ENCODE assay signal across 1 cellular context in the genomic region with DNA sequence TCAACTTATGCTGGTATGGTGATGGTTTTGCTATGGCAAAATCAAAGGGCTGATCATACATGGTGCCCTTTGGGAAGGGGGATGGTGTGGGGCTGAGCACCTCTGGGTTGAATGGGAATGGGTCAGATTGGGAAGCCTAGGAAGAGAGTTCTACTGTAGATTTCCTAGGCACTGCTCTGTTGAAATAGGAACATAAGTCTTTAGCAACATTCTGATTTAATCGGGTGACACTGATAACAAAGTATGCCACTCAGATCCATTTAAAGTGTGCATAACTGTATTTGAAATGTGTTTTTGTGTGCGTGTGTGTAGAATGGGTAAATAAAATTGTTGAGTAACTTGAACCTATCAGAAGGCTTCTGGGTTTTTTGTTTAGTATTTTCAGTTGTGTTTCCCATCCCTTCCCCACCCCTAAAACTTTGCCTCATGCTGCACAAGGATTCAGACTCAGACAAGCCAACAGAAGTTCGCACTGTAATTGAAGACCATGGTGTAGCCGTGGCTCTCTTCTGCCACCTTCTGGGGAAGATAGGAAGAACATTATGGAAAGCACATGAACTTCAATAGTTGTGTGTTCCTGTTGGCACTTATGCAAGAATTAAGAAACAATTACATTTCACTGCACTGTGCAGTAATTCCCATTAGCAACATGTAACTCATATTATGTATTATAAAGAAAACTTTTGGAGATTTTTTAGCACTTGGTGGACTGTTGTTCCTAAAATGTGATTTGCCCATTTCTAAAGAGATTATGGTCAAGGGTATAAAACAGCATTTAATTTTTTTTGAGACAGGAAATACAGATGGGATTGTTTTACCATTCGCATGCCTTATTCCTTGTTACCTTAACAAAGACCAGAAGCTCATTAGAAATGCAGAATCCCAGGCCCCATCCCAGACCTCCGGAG.
TF ChIP-seq lines count a peak whose summit lies in the region.

No MANE protein-coding gene starts in this region.

TF ChIP-seq in HEK293, 187 proteins besides CTCF, POLR2A, EP300 and RAD21 (continued from another document):
- TF ChIP-seq, protein P1, sequence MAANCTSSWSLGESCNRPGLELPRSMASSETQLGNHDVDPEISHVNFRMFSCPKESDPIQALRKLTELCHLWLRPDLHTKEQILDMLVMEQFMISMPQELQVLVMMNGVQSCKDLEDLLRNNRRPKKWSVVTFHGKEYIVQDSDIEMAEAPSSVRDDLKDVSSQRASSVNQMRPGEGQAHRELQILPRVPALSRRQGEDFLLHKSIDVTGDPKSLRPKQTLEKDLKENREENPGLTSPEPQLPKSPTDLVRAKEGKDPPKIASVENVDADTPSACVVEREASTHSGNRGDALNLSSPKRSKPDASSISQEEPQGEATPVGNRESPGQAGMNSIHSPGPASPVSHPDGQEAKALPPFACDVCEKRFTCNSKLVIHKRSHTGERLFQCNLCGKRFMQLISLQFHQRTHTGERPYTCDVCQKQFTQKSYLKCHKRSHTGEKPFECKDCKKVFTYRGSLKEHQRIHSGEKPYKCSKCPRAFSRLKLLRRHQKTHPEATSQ (tag by site-specific recombination; IDR thresholded peaks at IDR 0.05) = no peak
- no peak for TF ChIP-seq ZNF670 (tag by site-specific recombination; IDR thresholded peaks at IDR 0.05; ENCODE audit: low read depth)
- TF ChIP-seq ZNF660 (tag by site-specific recombination; IDR thresholded peaks at IDR 0.05) = peak; percentile 58; the same call in 1 of the 2 replicates
- no peak for TF ChIP-seq ZNF132 (tag by site-specific recombination; IDR thresholded peaks at IDR 0.05; ENCODE audit: borderline replicate concordance)
- TF ChIP-seq ZNF555 (tag by site-specific recombination; conservative IDR thresholded peaks at IDR 0.05) = no peak
- TF ChIP-seq ZNF2 (tag by site-specific recombination; IDR thresholded peaks at IDR 0.05) = peak; percentile 60
- TF ChIP-seq, protein P2, sequence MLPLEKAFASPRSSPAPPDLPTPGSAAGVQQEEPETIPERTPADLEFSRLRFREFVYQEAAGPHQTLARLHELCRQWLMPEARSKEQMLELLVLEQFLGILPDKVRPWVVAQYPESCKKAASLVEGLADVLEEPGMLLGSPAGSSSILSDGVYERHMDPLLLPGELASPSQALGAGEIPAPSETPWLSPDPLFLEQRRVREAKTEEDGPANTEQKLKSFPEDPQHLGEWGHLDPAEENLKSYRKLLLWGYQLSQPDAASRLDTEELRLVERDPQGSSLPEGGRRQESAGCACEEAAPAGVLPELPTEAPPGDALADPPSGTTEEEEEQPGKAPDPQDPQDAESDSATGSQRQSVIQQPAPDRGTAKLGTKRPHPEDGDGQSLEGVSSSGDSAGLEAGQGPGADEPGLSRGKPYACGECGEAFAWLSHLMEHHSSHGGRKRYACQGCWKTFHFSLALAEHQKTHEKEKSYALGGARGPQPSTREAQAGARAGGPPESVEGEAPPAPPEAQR (tag by site-specific recombination; IDR thresholded peaks at IDR 0.05) = no peak
- TF ChIP-seq MEIS1 (CRISPR knock-in tag; IDR thresholded peaks at IDR 0.05; ENCODE audit: borderline replicate concordance) = no peak
- TF ChIP-seq, protein P3, sequence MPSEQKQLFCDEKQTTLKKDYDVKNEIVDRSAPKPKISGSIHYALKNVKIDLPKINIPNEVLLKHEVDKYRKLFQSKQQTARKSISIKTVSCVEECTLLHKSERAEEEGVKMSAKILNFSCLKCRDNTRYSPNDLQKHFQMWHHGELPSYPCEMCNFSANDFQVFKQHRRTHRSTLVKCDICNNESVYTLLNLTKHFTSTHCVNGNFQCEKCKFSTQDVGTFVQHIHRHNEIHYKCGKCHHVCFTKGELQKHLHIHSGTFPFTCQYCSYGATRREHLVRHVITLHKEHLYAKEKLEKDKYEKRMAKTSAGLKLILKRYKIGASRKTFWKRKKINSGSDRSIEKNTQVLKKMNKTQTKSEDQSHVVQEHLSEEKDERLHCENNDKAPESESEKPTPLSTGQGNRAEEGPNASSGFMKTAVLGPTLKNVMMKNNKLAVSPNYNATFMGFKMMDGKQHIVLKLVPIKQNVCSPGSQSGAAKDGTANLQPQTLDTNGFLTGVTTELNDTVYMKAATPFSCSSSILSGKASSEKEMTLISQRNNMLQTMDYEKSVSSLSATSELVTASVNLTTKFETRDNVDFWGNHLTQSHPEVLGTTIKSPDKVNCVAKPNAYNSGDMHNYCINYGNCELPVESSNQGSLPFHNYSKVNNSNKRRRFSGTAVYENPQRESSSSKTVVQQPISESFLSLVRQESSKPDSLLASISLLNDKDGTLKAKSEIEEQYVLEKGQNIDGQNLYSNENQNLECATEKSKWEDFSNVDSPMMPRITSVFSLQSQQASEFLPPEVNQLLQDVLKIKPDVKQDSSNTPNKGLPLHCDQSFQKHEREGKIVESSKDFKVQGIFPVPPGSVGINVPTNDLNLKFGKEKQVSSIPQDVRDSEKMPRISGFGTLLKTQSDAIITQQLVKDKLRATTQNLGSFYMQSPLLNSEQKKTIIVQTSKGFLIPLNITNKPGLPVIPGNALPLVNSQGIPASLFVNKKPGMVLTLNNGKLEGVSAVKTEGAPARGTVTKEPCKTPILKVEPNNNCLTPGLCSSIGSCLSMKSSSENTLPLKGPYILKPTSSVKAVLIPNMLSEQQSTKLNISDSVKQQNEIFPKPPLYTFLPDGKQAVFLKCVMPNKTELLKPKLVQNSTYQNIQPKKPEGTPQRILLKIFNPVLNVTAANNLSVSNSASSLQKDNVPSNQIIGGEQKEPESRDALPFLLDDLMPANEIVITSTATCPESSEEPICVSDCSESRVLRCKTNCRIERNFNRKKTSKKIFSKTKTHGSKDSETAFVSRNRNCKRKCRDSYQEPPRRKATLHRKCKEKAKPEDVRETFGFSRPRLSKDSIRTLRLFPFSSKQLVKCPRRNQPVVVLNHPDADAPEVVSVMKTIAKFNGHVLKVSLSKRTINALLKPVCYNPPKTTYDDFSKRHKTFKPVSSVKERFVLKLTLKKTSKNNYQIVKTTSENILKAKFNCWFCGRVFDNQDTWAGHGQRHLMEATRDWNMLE (tag by site-specific recombination; conservative IDR thresholded peaks at IDR 0.05; ENCODE audit: low read depth) = no peak
- TF ChIP-seq ZNF473 (tag by site-specific recombination; IDR thresholded peaks at IDR 0.05) = no peak
- TF ChIP-seq, protein P4, sequence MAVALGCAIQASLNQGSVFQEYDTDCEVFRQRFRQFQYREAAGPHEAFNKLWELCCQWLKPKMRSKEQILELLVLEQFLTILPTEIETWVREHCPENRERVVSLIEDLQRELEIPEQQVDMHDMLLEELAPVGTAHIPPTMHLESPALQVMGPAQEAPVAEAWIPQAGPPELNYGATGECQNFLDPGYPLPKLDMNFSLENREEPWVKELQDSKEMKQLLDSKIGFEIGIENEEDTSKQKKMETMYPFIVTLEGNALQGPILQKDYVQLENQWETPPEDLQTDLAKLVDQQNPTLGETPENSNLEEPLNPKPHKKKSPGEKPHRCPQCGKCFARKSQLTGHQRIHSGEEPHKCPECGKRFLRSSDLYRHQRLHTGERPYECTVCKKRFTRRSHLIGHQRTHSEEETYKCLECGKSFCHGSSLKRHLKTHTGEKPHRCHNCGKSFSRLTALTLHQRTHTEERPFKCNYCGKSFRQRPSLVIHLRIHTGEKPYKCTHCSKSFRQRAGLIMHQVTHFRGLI (tag by site-specific recombination; IDR thresholded peaks at IDR 0.05) = no peak
- no peak for TF ChIP-seq ZNF221 (tag by site-specific recombination; IDR thresholded peaks at IDR 0.05; ENCODE audit: borderline replicate concordance)
- TF ChIP-seq, protein P5, sequence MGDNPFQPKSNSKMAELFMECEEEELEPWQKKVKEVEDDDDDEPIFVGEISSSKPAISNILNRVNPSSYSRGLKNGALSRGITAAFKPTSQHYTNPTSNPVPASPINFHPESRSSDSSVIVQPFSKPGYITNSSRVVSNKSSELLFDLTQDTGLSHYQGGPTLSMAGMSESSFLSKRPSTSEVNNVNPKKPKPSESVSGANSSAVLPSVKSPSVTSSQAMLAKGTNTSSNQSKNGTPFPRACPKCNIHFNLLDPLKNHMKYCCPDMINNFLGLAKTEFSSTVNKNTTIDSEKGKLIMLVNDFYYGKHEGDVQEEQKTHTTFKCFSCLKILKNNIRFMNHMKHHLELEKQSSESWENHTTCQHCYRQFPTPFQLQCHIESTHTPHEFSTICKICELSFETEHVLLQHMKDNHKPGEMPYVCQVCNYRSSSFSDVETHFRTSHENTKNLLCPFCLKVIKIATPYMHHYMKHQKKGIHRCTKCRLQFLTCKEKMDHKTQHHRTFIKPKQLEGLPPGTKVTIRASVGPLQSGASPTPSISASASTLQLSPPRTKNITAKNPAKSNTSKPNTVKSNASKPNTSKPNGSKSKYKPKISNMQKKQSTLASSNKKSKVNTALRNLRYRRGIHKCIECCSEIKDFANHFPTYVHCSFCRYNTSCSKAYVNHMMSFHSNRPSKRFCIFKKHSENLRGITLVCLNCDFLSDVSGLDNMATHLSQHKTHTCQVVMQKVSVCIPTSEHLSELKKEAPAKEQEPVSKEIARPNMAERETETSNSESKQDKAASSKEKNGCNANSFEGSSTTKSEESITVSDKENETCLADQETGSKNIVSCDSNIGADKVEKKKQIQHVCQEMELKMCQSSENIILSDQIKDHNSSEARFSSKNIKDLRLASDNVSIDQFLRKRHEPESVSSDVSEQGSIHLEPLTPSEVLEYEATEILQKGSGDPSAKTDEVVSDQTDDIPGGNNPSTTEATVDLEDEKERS (tag by site-specific recombination; IDR thresholded peaks at IDR 0.05) = no peak
- TF ChIP-seq, protein P6, sequence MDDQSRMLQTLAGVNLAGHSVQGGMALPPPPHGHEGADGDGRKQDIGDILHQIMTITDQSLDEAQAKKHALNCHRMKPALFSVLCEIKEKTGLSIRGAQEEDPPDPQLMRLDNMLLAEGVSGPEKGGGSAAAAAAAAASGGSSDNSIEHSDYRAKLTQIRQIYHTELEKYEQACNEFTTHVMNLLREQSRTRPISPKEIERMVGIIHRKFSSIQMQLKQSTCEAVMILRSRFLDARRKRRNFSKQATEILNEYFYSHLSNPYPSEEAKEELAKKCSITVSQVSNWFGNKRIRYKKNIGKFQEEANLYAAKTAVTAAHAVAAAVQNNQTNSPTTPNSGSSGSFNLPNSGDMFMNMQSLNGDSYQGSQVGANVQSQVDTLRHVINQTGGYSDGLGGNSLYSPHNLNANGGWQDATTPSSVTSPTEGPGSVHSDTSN (CRISPR knock-in tag; IDR thresholded peaks at IDR 0.05) = no peak
- TF ChIP-seq ZNF548 (tag by site-specific recombination; IDR thresholded peaks at IDR 0.05) = no peak
- TF ChIP-seq ZNF10 (tag by site-specific recombination; IDR thresholded peaks at IDR 0.05) = no peak
- TF ChIP-seq ZFHX2 (tag by site-specific recombination; conservative IDR thresholded peaks at IDR 0.05) = no peak
- TF ChIP-seq TRIM28 (IDR thresholded peaks at IDR 0.05; ENCODE audit: borderline replicate concordance, low read length) = no peak
- TF ChIP-seq ZNF146 (tag by site-specific recombination; IDR thresholded peaks at IDR 0.05) = no peak
